Comparison of ENCODE assay signal across 8 cellular contexts in genomic region chr5:36944607-36945225, GRCh38.
DNase-seq lines count a peak whose midpoint lies in the region; ATAC-seq, FAIRE-seq and TF ChIP-seq lines count a peak whose summit lies in the region.

No MANE protein-coding gene starts in this region.

- POLR2A ChIA-PET in activated CD4-positive, alpha-beta T cell treated with anti-CD3 and anti-CD28 coated beads for 36 hours (lab: Charles Lee) = no interaction called here

- no peaks in the 10 kb centered on the region for H3K9me3 Mint-ChIP-seq in activated CD4-positive, alpha-beta T cell treated with anti-CD3 and anti-CD28 coated beads for 36 hours (ENCODE audit: low read depth)

- H3K4me3 Mint-ChIP-seq in activated CD4-positive, alpha-beta T cell treated with anti-CD3 and anti-CD28 coated beads for 36 hours = no peak overlapping the region

- H3K4me1 Mint-ChIP-seq in activated CD4-positive, alpha-beta T cell treated with anti-CD3 and anti-CD28 coated beads for 36 hours = peaks cover 49% of the 10 kb centered on the region

- 60 to 64% methylated on average over 4 of the region's 4 CpGs for WGBS in pancreas, 2 donors

- no peaks in the 10 kb centered on the region for H3K27me3 ChIP-seq in pancreas

- peak; percentile 91 for FAIRE-seq in pancreas (lab: Jason Lieb, UNC)

- DNase-seq in CD1c-positive myeloid dendritic cell (ENCODE audit: extremely low spot score) = peak; percentile 70
- DNase-seq in HCEC 1CT = peak; percentile 67
- DNase-seq in NOMO-1 treated with dmso at 0.1 percent for 144 hours (lab: John Stamatoyannopoulos, UW; ENCODE audit: unreplicated experiment) = peak; percentile 36
- DNase-seq in epithelial cell of esophagus (ENCODE audit: low read depth) = peak; percentile 77
- no peak for DNase-seq in pancreas
- no peak for DNase-seq in activated CD4-positive, alpha-beta T cell treated with anti-CD3 and anti-CD28 coated beads for 36 hours

- H3K27me3 Mint-ChIP-seq in activated CD4-positive, alpha-beta T cell treated with anti-CD3 and anti-CD28 coated beads for 36 hours = no peaks in the 10 kb centered on the region

- H3K27ac Mint-ChIP-seq in activated CD4-positive, alpha-beta T cell treated with anti-CD3 and anti-CD28 coated beads for 36 hours = no peak overlapping the region

- ATAC-seq in pancreas (peak in 3 of 4 donors; percentile 51 to 55 (median 54)), HG03521 (IDR thresholded peaks at IDR 0.05; ENCODE audit: unreplicated experiment) (no peak), GM21423 (IDR thresholded peaks at IDR 0.05; ENCODE audit: unreplicated experiment) (no peak)
- ATAC-seq in activated CD4-positive, alpha-beta T cell treated with anti-CD3 and anti-CD28 coated beads for 36 hours = no peak

- no peak overlapping the region for H3K27ac ChIP-seq in pancreas

- intact Hi-C loops in pancreas (cut with DNase I) = loop anchor here in 1 of 3 donors (5.0 kb wide), 1 partner anchor 67 kb away; the partner anchor contains the start of gene NIPBL
- intact Hi-C loops in activated CD4-positive, alpha-beta T cell treated with anti-CD3 and anti-CD28 coated beads for 36 hours (cut with DNase I, micrococcal nuclease) = loop anchor here (1.0 to 5.0 kb wide), 4 partner anchors 67 to 207 kb away; partner anchors contain the start of gene NIPBL (in 1 of the 2)

- H3K36me3 ChIP-seq in pancreas = no peaks in the 10 kb centered on the region

- H3K9me3 ChIP-seq in pancreas = no peaks in the 10 kb centered on the region

- TF ChIP-seq CTCF in epithelial cell of esophagus (IDR thresholded peaks at IDR 0.05; ENCODE audit: insufficient read depth, low read depth, low read length, missing control alignments) = peak; percentile 36
- TF ChIP-seq CTCF in pancreas (IDR thresholded peaks at IDR 0.05) = peak; percentile 17 to 52 (median 40)

- H3K36me3 Mint-ChIP-seq in activated CD4-positive, alpha-beta T cell treated with anti-CD3 and anti-CD28 coated beads for 36 hours (ENCODE audit: low read depth) = no peaks in the 10 kb centered on the region

- peaks cover 5 to 35% (median 20%) of the 10 kb centered on the region in 3 donors for H3K4me1 ChIP-seq in pancreas

- H3K4me3 ChIP-seq in epithelial cell of esophagus (ENCODE audit: low read length) (no peak overlapping the region), pancreas (no peak overlapping the region)

- CTCF ChIA-PET in activated CD4-positive, alpha-beta T cell treated with anti-CD3 and anti-CD28 coated beads for 36 hours (lab: Charles Lee) = interaction anchor here (0.6 to 1.9 kb wide), 10 partner anchors 10 to 109 kb away, joined by 3 to 14 read pairs (median 3); no protein-coding TSS in a partner anchor

Comparison
In these comparisons a context has a peak if more than half of its experiments do, and no peak if none do; other contexts are left out.
1. DNase-seq: peak in CD1c-positive myeloid dendritic cell (single experiment), HCEC 1CT (single experiment), NOMO-1 treated with dmso at 0.1 percent for 144 hours (single experiment) and epithelial cell of esophagus (single experiment); none in pancreas (0 of 6) and activated CD4-positive, alpha-beta T cell treated with anti-CD3 and anti-CD28 coated beads for 36 hours (single experiment).
2. ATAC-seq: peak in pancreas (3 of 4); none in activated CD4-positive, alpha-beta T cell treated with anti-CD3 and anti-CD28 coated beads for 36 hours (single experiment), HG03521 (single experiment) and GM21423 (single experiment).